ENCODE assay signal across 11 cellular contexts in genomic region chr2:26640331-26640745, GRCh38. TPM values are rescaled to one million over a fixed set of nuclear protein-coding genes. Genes with fewer than 3 reads are reported as not detected.
DNase-seq lines count a peak whose midpoint lies in the region; ATAC-seq and TF ChIP-seq lines count a peak whose summit lies in the region.
"Had no signal": no experiment of that assay in that cellular context is flagged by ENCODE, and none has a peak within 500 bp of the region (broad histone marks: within the 10 kb centered on the region; RNA-seq: fewer than 3 reads in every experiment).

No MANE protein-coding gene starts in this region.

- H3K9me3 ChIP-seq in mucosa of descending colon = no peaks in the 10 kb centered on the region
- H3K9me3 ChIP-seq: vagina had no signal

- TF ChIP-seq RAD21 in Ishikawa (IDR thresholded peaks at IDR 0.05; ENCODE audit: low read depth) = peak; percentile 11; the same call in 1 of the 2 replicates

- no peaks in the 10 kb centered on the region for H3K4me1 ChIP-seq in mucosa of descending colon (ENCODE audit: low read depth)

- H3K4me3 ChIP-seq in mucosa of descending colon = no peak overlapping the region
- H3K4me3 ChIP-seq: vagina had no signal

- CTCF ChIA-PET in Calu3 (lab: Charles Lee) = no interaction called here

- peak; percentile 73; the same call in 1 of the 2 replicates for TF ChIP-seq EP300 in Ishikawa (IDR thresholded peaks at IDR 0.05; ENCODE audit: borderline replicate concordance)

- no peaks in the 10 kb centered on the region for H3K9me3 Mint-ChIP-seq in Calu3 (ENCODE audit: low read depth, unreplicated experiment)
- H3K9me3 Mint-ChIP-seq: activated naive CD4-positive, alpha-beta T cell treated with anti-CD3 and anti-CD28 coated beads, Interleukin-2, amount 50 U/mL, for 24 hours had no signal

- peak; percentile 64 for DNase-seq in Calu3
- DNase-seq in dedifferentiated amniotic fluid mesenchymal stem cell (ENCODE audit: extremely low spot score) = peak; percentile 35
- peak in 1 of 3 donors; percentile 35 for DNase-seq in mucosa of descending colon
- no peak for DNase-seq in hippocampal formation (lab: John Stamatoyannopoulos, UW)
- DNase-seq: NCI-H2107 had no signal

- no peak overlapping the region for H3K4me3 Mint-ChIP-seq in Calu3 (ENCODE audit: low read depth, unreplicated experiment)
- H3K4me3 Mint-ChIP-seq: activated naive CD4-positive, alpha-beta T cell treated with anti-CD3 and anti-CD28 coated beads, Interleukin-2, amount 50 U/mL, for 24 hours had no signal

- no peaks in the 10 kb centered on the region for H3K36me3 ChIP-seq in mucosa of descending colon (ENCODE audit: low read depth)
- H3K36me3 ChIP-seq: vagina had no signal

- TF ChIP-seq CTCF in Calu3 (IDR thresholded peaks at IDR 0.05; ENCODE audit: unreplicated experiment) (no peak), mucosa of descending colon (IDR thresholded peaks at IDR 0.05) (no peak)

- no peaks in the 10 kb centered on the region for H3K36me3 Mint-ChIP-seq in Calu3 (ENCODE audit: insufficient read depth, unreplicated experiment)
- H3K36me3 Mint-ChIP-seq: activated naive CD4-positive, alpha-beta T cell treated with anti-CD3 and anti-CD28 coated beads, Interleukin-2, amount 50 U/mL, for 24 hours had no signal

- intact Hi-C loops in Calu3 (cut with micrococcal nuclease; ENCODE audit: unreplicated experiment) (no loop called here), mucosa of descending colon (cut with DNase I, micrococcal nuclease) (no loop called here)

- H3K4me1 Mint-ChIP-seq in Calu3 (ENCODE audit: low read depth, unreplicated experiment) = peaks cover 17% of the 10 kb centered on the region
- H3K4me1 Mint-ChIP-seq: activated naive CD4-positive, alpha-beta T cell treated with anti-CD3 and anti-CD28 coated beads, Interleukin-2, amount 50 U/mL, for 24 hours had no signal

- H3K27me3 Mint-ChIP-seq in Calu3 (ENCODE audit: unreplicated experiment) = peaks cover 31% of the 10 kb centered on the region

- H3K27ac Mint-ChIP-seq in Calu3 (ENCODE audit: unreplicated experiment) = peak overlapping the region; percentile 17
- H3K27ac Mint-ChIP-seq: activated naive CD4-positive, alpha-beta T cell treated with anti-CD3 and anti-CD28 coated beads, Interleukin-2, amount 50 U/mL, for 24 hours had no signal

- ATAC-seq in mucosa of descending colon = peak; percentile 46
- no peak for ATAC-seq in HG02970 (IDR thresholded peaks at IDR 0.05; ENCODE audit: low FRiP score, unreplicated experiment)
- no peak for ATAC-seq in GM21825 (IDR thresholded peaks at IDR 0.05; ENCODE audit: unreplicated experiment)
- no peak for ATAC-seq in GM19351 (IDR thresholded peaks at IDR 0.05; ENCODE audit: unreplicated experiment)

- BruUV-seq in Calu3 (replicated peaks; lab: Mats Ljungman, UMichigan) = no TSS peak

TF ChIP-seq in Ishikawa, 13 proteins besides CTCF, POLR2A, EP300 and RAD21:
- TF ChIP-seq, protein P1, sequence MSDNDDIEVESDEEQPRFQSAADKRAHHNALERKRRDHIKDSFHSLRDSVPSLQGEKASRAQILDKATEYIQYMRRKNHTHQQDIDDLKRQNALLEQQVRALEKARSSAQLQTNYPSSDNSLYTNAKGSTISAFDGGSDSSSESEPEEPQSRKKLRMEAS (IDR thresholded peaks at IDR 0.05) = peak; percentile 33; the same call in 1 of the 2 replicates
- TF ChIP-seq FOXM1 (IDR thresholded peaks at IDR 0.05; ENCODE audit: borderline replicate concordance, low read depth) (peak; percentile 30; the same call in 1 of the 2 replicates), REST (IDR thresholded peaks at IDR 0.05; ENCODE audit: low read depth) (no peak), CEBPB (IDR thresholded peaks at IDR 0.05) (peak; percentile 92), ZBTB7A (IDR thresholded peaks at IDR 0.05; ENCODE audit: low read depth) (no peak), CREB1 (IDR thresholded peaks at IDR 0.05; ENCODE audit: low read depth) (no peak; the same call in 1 of the 2 replicates), YY1 (IDR thresholded peaks at IDR 0.05; ENCODE audit: low read depth) (no peak), TCF12 (IDR thresholded peaks at IDR 0.05; ENCODE audit: low read depth) (peak; percentile 65; the same call in 1 of the 2 replicates), USF1 (IDR thresholded peaks at IDR 0.05) (0 out of 2 replicates have a peak, but pooled peaks have one; percentile 9), EGR1 (IDR thresholded peaks at IDR 0.05) (no peak), NFIC (IDR thresholded peaks at IDR 0.05) (peak; percentile 69), TAF1 (IDR thresholded peaks at IDR 0.05; ENCODE audit: low read depth) (no peak), TEAD4 (IDR thresholded peaks at IDR 0.05) (peak; percentile 80)

RNA-seq across cellular contexts. Expression of gene CIB4, which starts 0.8 kb away (rescaled TPM):
- total RNA-seq in Calu3 (2022) (not detected in 2 replicates), mucosa of descending colon (under 1 TPM in 1 of 3 donors, not detected in 2; 0.60 TPM)
- total RNA-seq: vagina had no signal

RNA-seq across cellular contexts. Expression of gene KCNK3, which starts 52.2 kb away (rescaled TPM):
- total RNA-seq in Calu3 (2022) = not detected in 2 replicates
- 10 to 100 TPM in 1 of 3 donors, under 1 TPM in 2; 0.64 to 11.0 (median 0.92) TPM for total RNA-seq in mucosa of descending colon

Comparison
In these comparisons a context has a peak if more than half of its experiments do, and no peak if none do; other contexts are left out.
1. DNase-seq: peak in Calu3 (single experiment) and dedifferentiated amniotic fluid mesenchymal stem cell (single experiment); none in hippocampal formation (0 of 2).